27 cellular contexts compared by ENCODE assay signal in genomic region chr1:89675677-89676076, GRCh38. TPM values are rescaled to one million over a fixed set of nuclear protein-coding genes. Genes with fewer than 3 reads are reported as not detected.
DNase-seq lines count a peak whose midpoint lies in the region; ATAC-seq and TF ChIP-seq lines count a peak whose summit lies in the region.
"Had no signal": no experiment of that assay in that cellular context is flagged by ENCODE, and none has a peak within 500 bp of the region (broad histone marks: within the 10 kb centered on the region; RNA-seq: fewer than 3 reads in every experiment).

No MANE protein-coding gene starts in this region.

- H3K36me3 Mint-ChIP-seq in activated CD8-positive, alpha-beta T cell treated with anti-CD3 and anti-CD28 coated beads for 36 hours (ENCODE audit: low read depth) = peaks cover 75% of the 10 kb centered on the region
- peaks cover 81% of the 10 kb centered on the region for H3K36me3 Mint-ChIP-seq in activated CD8-positive, alpha-beta T cell treated with anti-CD3 and anti-CD28 coated beads, Interleukin-2, amount 10 ng/mL, durations not matched to agents 7 days and 5 days (ENCODE audit: low read depth)
- peaks cover 55% of the 10 kb centered on the region for H3K36me3 Mint-ChIP-seq in CD4-positive, alpha-beta T cell (ENCODE audit: low read depth)
- H3K36me3 Mint-ChIP-seq in activated CD4-positive, alpha-beta memory T cell treated with anti-CD3 and anti-CD28 coated beads, Interleukin-2, amount 10 ng/mL, durations not matched to agents 7 days and 5 days (ENCODE audit: low read depth) = peaks cover 87% of the 10 kb centered on the region
- H3K36me3 Mint-ChIP-seq in memory B cell = no peaks in the 10 kb centered on the region
- H3K36me3 Mint-ChIP-seq: WTC11 had no signal

- TF ChIP-seq CTCF in activated CD8-positive, alpha-beta T cell treated with anti-CD3 and anti-CD28 coated beads for 36 hours (IDR thresholded peaks at IDR 0.05) = no peak
- TF ChIP-seq CTCF in CD4-positive, alpha-beta T cell (IDR thresholded peaks at IDR 0.05) = no peak

- H3K27me3 Mint-ChIP-seq in activated CD8-positive, alpha-beta T cell treated with anti-CD3 and anti-CD28 coated beads for 36 hours = no peaks in the 10 kb centered on the region
- no peaks in the 10 kb centered on the region for H3K27me3 Mint-ChIP-seq in activated CD8-positive, alpha-beta T cell treated with anti-CD3 and anti-CD28 coated beads, Interleukin-2, amount 10 ng/mL, durations not matched to agents 7 days and 5 days (ENCODE audit: low read depth)
- no peaks in the 10 kb centered on the region for H3K27me3 Mint-ChIP-seq in CD4-positive, alpha-beta T cell
- no peaks in the 10 kb centered on the region for H3K27me3 Mint-ChIP-seq in activated CD4-positive, alpha-beta memory T cell treated with anti-CD3 and anti-CD28 coated beads, Interleukin-2, amount 10 ng/mL, durations not matched to agents 7 days and 5 days
- H3K27me3 Mint-ChIP-seq in memory B cell = no peaks in the 10 kb centered on the region

- no peaks in the 10 kb centered on the region for H3K9me3 ChIP-seq in CD4-positive, alpha-beta T cell (ENCODE audit: control insufficient read depth, low read length)
- H3K9me3 ChIP-seq: left ventricle myocardium inferior, Peyer's patch, stomach, uterus had no signal

- peaks cover 9% of the 10 kb centered on the region for H3K9me3 Mint-ChIP-seq in activated CD8-positive, alpha-beta T cell treated with anti-CD3 and anti-CD28 coated beads for 36 hours
- H3K9me3 Mint-ChIP-seq in activated CD8-positive, alpha-beta T cell treated with anti-CD3 and anti-CD28 coated beads, Interleukin-2, amount 10 ng/mL, durations not matched to agents 7 days and 5 days (ENCODE audit: insufficient read depth) = no peaks in the 10 kb centered on the region
- no peaks in the 10 kb centered on the region for H3K9me3 Mint-ChIP-seq in CD4-positive, alpha-beta T cell
- peaks cover 8% of the 10 kb centered on the region for H3K9me3 Mint-ChIP-seq in activated CD4-positive, alpha-beta memory T cell treated with anti-CD3 and anti-CD28 coated beads, Interleukin-2, amount 10 ng/mL, durations not matched to agents 7 days and 5 days
- no peaks in the 10 kb centered on the region for H3K9me3 Mint-ChIP-seq in memory B cell
- H3K9me3 Mint-ChIP-seq: WTC11 had no signal

- H3K27me3 ChIP-seq in CD4-positive, alpha-beta T cell (ENCODE audit: control insufficient read depth, insufficient read depth, low read length) = no peaks in the 10 kb centered on the region
- H3K27me3 ChIP-seq: Peyer's patch, stomach, uterus had no signal

- DNase-seq in activated CD8-positive, alpha-beta T cell treated with anti-CD3 and anti-CD28 coated beads for 36 hours = no peak
- no peak for DNase-seq in activated CD8-positive, alpha-beta T cell treated with anti-CD3 and anti-CD28 coated beads, Interleukin-2, amount 10 ng/mL, durations not matched to agents 7 days and 5 days
- DNase-seq in CD4-positive, alpha-beta T cell = no peak
- DNase-seq in activated CD4-positive, alpha-beta memory T cell treated with anti-CD3 and anti-CD28 coated beads, Interleukin-2, amount 10 ng/mL, durations not matched to agents 7 days and 5 days = no peak
- DNase-seq in memory B cell (ENCODE audit: low spot score in 2 of 2) (no peak), GM03348 (ENCODE audit: low spot score) (no peak), iPS-NIHi7 (ENCODE audit: extremely low spot score) (no peak)
- DNase-seq: cortex of kidney; DMS153; foreskin fibroblast; H7; islet precursor cell; KG1; left ventricle myocardium inferior; NCI-H1105; NCI-H187 treated with DMSO at 0.1 percent for 48 hours; NCI-H2171; NCI-H82; Peyer's patch; right cardiac atrium; SHP77 treated with DMSO at 0.1 percent for 48 hours; stimulated activated CD4-positive, alpha-beta T cell treated with anti-CD3 and anti-CD28 coated beads, Interleukin-1b, Interleukin-23, amount 100 ng/mL, for 48 hours; stomach; uterus had no signal

- CTCF ChIA-PET in activated CD8-positive, alpha-beta T cell treated with anti-CD3 and anti-CD28 coated beads for 36 hours (lab: Charles Lee) = interaction anchor here (0.9 to 4.9 kb wide), 6 partner anchors 9 to 88 kb away, joined by 3 to 35 read pairs (median 4); no protein-coding TSS in a partner anchor
- CTCF ChIA-PET in activated CD8-positive, alpha-beta T cell treated with anti-CD3 and anti-CD28 coated beads, Interleukin-2, amount 10 ng/mL, durations not matched to agents 7 days and 5 days (lab: Charles Lee) = interaction anchor here (0.7 to 2.8 kb wide), 5 partner anchors 8 to 191 kb away, joined by 3 to 12 read pairs (median 4); no protein-coding TSS in a partner anchor
- CTCF ChIA-PET in CD4-positive, alpha-beta T cell (lab: Charles Lee) = interaction anchor here (1.0 to 3.1 kb wide), 2 partner anchors 20 to 87 kb away, joined by 3 to 8 read pairs; no protein-coding TSS in a partner anchor
- CTCF ChIA-PET in activated CD4-positive, alpha-beta memory T cell treated with anti-CD3 and anti-CD28 coated beads, Interleukin-2, amount 10 ng/mL, durations not matched to agents 7 days and 5 days (lab: Charles Lee) = interaction anchor here (0.6 to 1.8 kb wide), 5 partner anchors 8 to 87 kb away, joined by 3 to 12 read pairs (median 4); no protein-coding TSS in a partner anchor

- POLR2A ChIA-PET in activated CD8-positive, alpha-beta T cell treated with anti-CD3 and anti-CD28 coated beads for 36 hours (lab: Charles Lee) = interaction anchor here (1.3 to 1.4 kb wide), 2 partner anchors 40 to 87 kb away, joined by 3 to 6 read pairs; no protein-coding TSS in a partner anchor
- POLR2A ChIA-PET in activated CD8-positive, alpha-beta T cell treated with anti-CD3 and anti-CD28 coated beads, Interleukin-2, amount 10 ng/mL, durations not matched to agents 7 days and 5 days (lab: Charles Lee) = interaction anchor here (0.6 to 1.6 kb wide), 2 partner anchors 15 to 320 kb away, joined by 4 to 5 read pairs; partner anchors contain the start of gene ZNF326
- POLR2A ChIA-PET in CD4-positive, alpha-beta T cell (lab: Charles Lee) = interaction anchor here (0.9 to 2.0 kb wide), 5 partner anchors 11 to 67 kb away, joined by 3 to 5 read pairs (median 4); no protein-coding TSS in a partner anchor
- POLR2A ChIA-PET in activated CD4-positive, alpha-beta memory T cell treated with anti-CD3 and anti-CD28 coated beads, Interleukin-2, amount 10 ng/mL, durations not matched to agents 7 days and 5 days (lab: Charles Lee) = interaction anchor here (0.5 to 3.7 kb wide), 6 partner anchors 15 to 738 kb away, joined by 3 to 14 read pairs (median 5); no protein-coding TSS in a partner anchor

- H3K27ac Mint-ChIP-seq in activated CD8-positive, alpha-beta T cell treated with anti-CD3 and anti-CD28 coated beads for 36 hours = peak overlapping the region; percentile 72
- H3K27ac Mint-ChIP-seq in activated CD8-positive, alpha-beta T cell treated with anti-CD3 and anti-CD28 coated beads, Interleukin-2, amount 10 ng/mL, durations not matched to agents 7 days and 5 days = no peak overlapping the region
- H3K27ac Mint-ChIP-seq in CD4-positive, alpha-beta T cell = peak overlapping the region; percentile 67
- H3K27ac Mint-ChIP-seq in activated CD4-positive, alpha-beta memory T cell treated with anti-CD3 and anti-CD28 coated beads, Interleukin-2, amount 10 ng/mL, durations not matched to agents 7 days and 5 days = peak overlapping the region; percentile 33
- H3K27ac Mint-ChIP-seq in memory B cell = peak overlapping the region; percentile 46
- H3K27ac Mint-ChIP-seq: WTC11 had no signal

- H3K4me1 Mint-ChIP-seq in activated CD8-positive, alpha-beta T cell treated with anti-CD3 and anti-CD28 coated beads for 36 hours (ENCODE audit: low read depth) = peaks cover 84% of the 10 kb centered on the region
- H3K4me1 Mint-ChIP-seq in activated CD8-positive, alpha-beta T cell treated with anti-CD3 and anti-CD28 coated beads, Interleukin-2, amount 10 ng/mL, durations not matched to agents 7 days and 5 days (ENCODE audit: low read depth) = peaks cover 56% of the 10 kb centered on the region
- H3K4me1 Mint-ChIP-seq in CD4-positive, alpha-beta T cell (ENCODE audit: low read depth) = peaks cover 86% of the 10 kb centered on the region
- peaks cover 73% of the 10 kb centered on the region for H3K4me1 Mint-ChIP-seq in activated CD4-positive, alpha-beta memory T cell treated with anti-CD3 and anti-CD28 coated beads, Interleukin-2, amount 10 ng/mL, durations not matched to agents 7 days and 5 days
- H3K4me1 Mint-ChIP-seq in memory B cell = peaks cover 17% of the 10 kb centered on the region
- H3K4me1 Mint-ChIP-seq: WTC11 had no signal

- ATAC-seq in activated CD8-positive, alpha-beta T cell treated with anti-CD3 and anti-CD28 coated beads for 36 hours = peak; percentile 50
- ATAC-seq in activated CD8-positive, alpha-beta T cell treated with anti-CD3 and anti-CD28 coated beads, Interleukin-2, amount 10 ng/mL, durations not matched to agents 7 days and 5 days = no peak
- ATAC-seq in CD4-positive, alpha-beta T cell (ENCODE audit: poor library complexity) = no peak
- no peak for ATAC-seq in memory B cell (ENCODE audit: low read depth)
- ATAC-seq in GM21390 (IDR thresholded peaks at IDR 0.05; ENCODE audit: unreplicated experiment) = no peak
- ATAC-seq: esophagus mucosa, right cardiac atrium, WTC11 had no signal

- intact Hi-C loops in activated CD8-positive, alpha-beta T cell treated with anti-CD3 and anti-CD28 coated beads for 36 hours (cut with micrococcal nuclease) = no loop called here
- intact Hi-C loops in CD4-positive, alpha-beta T cell (cut with DNase I, micrococcal nuclease) = loop anchor here in 1 of 2 experiments (5.0 kb wide), 1 partner anchor 33 kb away; no protein-coding TSS in a partner anchor

- H3K27ac ChIP-seq in CD4-positive, alpha-beta T cell (ENCODE audit: low read depth, low read length) = no peak overlapping the region
- H3K27ac ChIP-seq: left ventricle myocardium inferior, Peyer's patch, stomach, uterus had no signal

- no peak overlapping the region for H3K4me3 Mint-ChIP-seq in activated CD8-positive, alpha-beta T cell treated with anti-CD3 and anti-CD28 coated beads for 36 hours
- H3K4me3 Mint-ChIP-seq in activated CD8-positive, alpha-beta T cell treated with anti-CD3 and anti-CD28 coated beads, Interleukin-2, amount 10 ng/mL, durations not matched to agents 7 days and 5 days = no peak overlapping the region
- no peak overlapping the region for H3K4me3 Mint-ChIP-seq in CD4-positive, alpha-beta T cell
- no peak overlapping the region for H3K4me3 Mint-ChIP-seq in activated CD4-positive, alpha-beta memory T cell treated with anti-CD3 and anti-CD28 coated beads, Interleukin-2, amount 10 ng/mL, durations not matched to agents 7 days and 5 days
- H3K4me3 Mint-ChIP-seq in memory B cell = no peak overlapping the region
- H3K4me3 Mint-ChIP-seq: WTC11 had no signal

RNA-seq across cellular contexts. Expression of gene LRRC8C, which starts 42.8 kb away (rescaled TPM):
- total RNA-seq in activated CD8-positive, alpha-beta T cell treated with anti-CD3 and anti-CD28 coated beads for 36 hours = 10 to 100 TPM; 34.4 to 37.4 TPM
- 10 to 100 TPM; 32.9 to 35.0 TPM for total RNA-seq in activated CD8-positive, alpha-beta T cell treated with anti-CD3 and anti-CD28 coated beads, Interleukin-2, amount 10 ng/mL, durations not matched to agents 7 days and 5 days
- 10 to 100 TPM; 28.4 to 30.2 TPM for total RNA-seq in CD4-positive, alpha-beta T cell
- total RNA-seq in activated CD4-positive, alpha-beta memory T cell treated with anti-CD3 and anti-CD28 coated beads, Interleukin-2, amount 10 ng/mL, durations not matched to agents 7 days and 5 days = 10 to 100 TPM; 52.5 to 55.6 TPM
